8 cellular contexts compared by ENCODE assay signal in the genomic region with DNA sequence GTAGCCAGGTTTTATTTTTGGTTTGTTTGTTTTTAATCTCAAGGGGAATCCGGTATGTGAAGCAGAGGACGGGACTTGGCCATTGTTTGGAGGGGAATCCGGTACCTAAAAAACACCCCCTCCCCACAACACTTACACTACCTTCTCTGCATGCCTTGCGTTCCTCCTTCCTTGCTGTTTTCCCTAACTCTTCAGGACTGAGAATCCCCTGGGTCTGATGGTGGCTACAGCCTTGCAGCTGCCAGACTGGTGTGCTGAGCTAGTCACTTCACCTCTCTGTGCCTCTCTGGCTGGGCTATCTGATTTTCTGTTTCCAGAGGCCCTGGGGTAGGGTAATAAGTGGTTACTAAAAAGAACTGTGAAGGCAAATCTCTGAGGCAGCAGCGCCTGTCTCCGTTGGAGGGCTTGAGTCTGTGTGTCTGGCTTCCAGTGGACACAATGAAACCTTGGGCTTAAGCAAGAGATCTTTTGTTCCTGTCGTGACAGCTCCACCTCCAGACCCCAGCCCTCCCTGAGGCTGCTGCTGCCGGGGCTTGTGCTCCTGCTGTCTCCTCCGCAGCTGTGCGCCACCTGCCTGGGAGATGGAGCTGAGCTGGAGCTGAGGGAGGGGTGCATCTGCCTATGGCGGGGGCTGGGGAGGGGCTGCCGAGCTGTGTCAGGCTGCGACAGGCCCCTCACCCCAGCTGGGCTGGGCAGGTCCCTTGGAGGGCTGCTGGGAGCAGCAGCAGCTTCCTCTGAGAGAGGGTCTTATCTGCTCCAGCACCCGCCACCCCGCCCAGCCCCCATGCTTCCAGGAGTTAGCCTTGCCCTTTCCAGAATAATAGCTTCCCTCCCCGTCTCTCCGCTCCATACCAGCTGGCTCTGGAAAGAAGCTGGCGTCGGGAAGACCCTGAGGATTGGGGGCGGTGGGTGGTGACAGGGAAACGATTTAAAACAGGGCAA.
DNase-seq lines count a peak whose midpoint lies in the region; ATAC-seq and TF ChIP-seq lines count a peak whose summit lies in the region.

No MANE protein-coding gene starts in this region.

- no peaks in the 10 kb centered on the region for H3K9me3 Mint-ChIP-seq in activated T-cell treated with anti-CD3 and anti-CD28 coated beads, Interleukin-2, amount 50 U/mL, for 4 hours
- H3K9me3 Mint-ChIP-seq in glutamatergic neuron (ENCODE audit: unreplicated experiment): peaks cover 34% of the 10 kb centered on the region

- no peak for TF ChIP-seq POLR2A in sigmoid colon (IDR thresholded peaks at IDR 0.05)

- peaks cover 0 to 12% (median 9%) of the 10 kb centered on the region in 4 donors for H3K4me1 ChIP-seq in sigmoid colon

- no peak for DNase-seq in activated T-cell treated with anti-CD3 and anti-CD28 coated beads, Interleukin-2, amount 50 U/mL, for 4 hours
- no peak for DNase-seq in activated T-cell treated with anti-CD3 and anti-CD28 coated beads, Interleukin-2, amount 50 U/mL, for 1 hour
- peak; percentile 46 for DNase-seq in SHP77 treated with DMSO at 0.1 percent for 48 hours (lab: John Stamatoyannopoulos, UW)
- peak; percentile 97 for DNase-seq in glutamatergic neuron
- DNase-seq in sigmoid colon: no peak

- WGBS in sigmoid colon, 2 donors: 24 to 26% methylated on average over 21 of the region's 21 CpGs

- peak overlapping the region; percentile 18 to 48 (median 31) for H3K4me3 ChIP-seq in sigmoid colon

- H3K4me1 Mint-ChIP-seq in activated T-cell treated with anti-CD3 and anti-CD28 coated beads, Interleukin-2, amount 50 U/mL, for 4 hours (ENCODE audit: low read depth): peaks cover 6% of the 10 kb centered on the region
- H3K4me1 Mint-ChIP-seq in glutamatergic neuron (ENCODE audit: low read depth, unreplicated experiment): peaks cover 69% of the 10 kb centered on the region

- TF ChIP-seq CTCF in glutamatergic neuron (IDR thresholded peaks at IDR 0.05; ENCODE audit: partially characterized antibody, unreplicated experiment) (no peak), sigmoid colon (IDR thresholded peaks at IDR 0.05) (no peak)

- H3K27ac Mint-ChIP-seq in glutamatergic neuron (ENCODE audit: unreplicated experiment): peak overlapping the region; percentile 99

- ATAC-seq in activated T-cell treated with anti-CD3 and anti-CD28 coated beads, Interleukin-2, amount 50 U/mL, for 4 hours: no peak
- ATAC-seq in HG03439 (IDR thresholded peaks at IDR 0.05; ENCODE audit: unreplicated experiment): no peak
- ATAC-seq in HG02870 (IDR thresholded peaks at IDR 0.05; ENCODE audit: unreplicated experiment): no peak
- ATAC-seq in HG03139 (IDR thresholded peaks at IDR 0.05; ENCODE audit: unreplicated experiment): no peak

- H3K4me3 Mint-ChIP-seq in activated T-cell treated with anti-CD3 and anti-CD28 coated beads, Interleukin-2, amount 50 U/mL, for 4 hours: peak overlapping the region; percentile 57
- peak overlapping the region; percentile 83 for H3K4me3 Mint-ChIP-seq in glutamatergic neuron (ENCODE audit: unreplicated experiment)

- no peaks in the 10 kb centered on the region for H3K27me3 Mint-ChIP-seq in activated T-cell treated with anti-CD3 and anti-CD28 coated beads, Interleukin-2, amount 50 U/mL, for 4 hours (ENCODE audit: low read depth)
- H3K27me3 Mint-ChIP-seq in glutamatergic neuron (ENCODE audit: unreplicated experiment): peaks cover 25% of the 10 kb centered on the region

- H3K27me3 ChIP-seq in sigmoid colon: peaks cover 0 to 34% (median 5%) of the 10 kb centered on the region in 3 donors

- no peaks in the 10 kb centered on the region for H3K36me3 ChIP-seq in sigmoid colon

- no peaks in the 10 kb centered on the region for H3K9me3 ChIP-seq in sigmoid colon

- H3K36me3 Mint-ChIP-seq in activated T-cell treated with anti-CD3 and anti-CD28 coated beads, Interleukin-2, amount 50 U/mL, for 4 hours (ENCODE audit: insufficient read depth): no peaks in the 10 kb centered on the region
- no peaks in the 10 kb centered on the region for H3K36me3 Mint-ChIP-seq in glutamatergic neuron (ENCODE audit: unreplicated experiment)

- no peak for TF ChIP-seq EP300 in sigmoid colon (IDR thresholded peaks at IDR 0.05)

- intact Hi-C loops in sigmoid colon (cut with DNase I): loop anchor here (2.0 to 5.0 kb wide), 4 partner anchors 81 to 241 kb away; no protein-coding TSS in a partner anchor

- no peak overlapping the region for H3K27ac ChIP-seq in sigmoid colon

Comparison
In these comparisons a context has a peak if more than half of its experiments do, and no peak if none do; other contexts are left out.
1. DNase-seq: peak in SHP77 treated with DMSO at 0.1 percent for 48 hours (single experiment) and glutamatergic neuron (single experiment); none in activated T-cell treated with anti-CD3 and anti-CD28 coated beads, Interleukin-2, amount 50 U/mL, for 4 hours (single experiment), activated T-cell treated with anti-CD3 and anti-CD28 coated beads, Interleukin-2, amount 50 U/mL, for 1 hour (single experiment) and sigmoid colon (single experiment).